9 cellular contexts compared by ENCODE assay signal in the genomic region with DNA sequence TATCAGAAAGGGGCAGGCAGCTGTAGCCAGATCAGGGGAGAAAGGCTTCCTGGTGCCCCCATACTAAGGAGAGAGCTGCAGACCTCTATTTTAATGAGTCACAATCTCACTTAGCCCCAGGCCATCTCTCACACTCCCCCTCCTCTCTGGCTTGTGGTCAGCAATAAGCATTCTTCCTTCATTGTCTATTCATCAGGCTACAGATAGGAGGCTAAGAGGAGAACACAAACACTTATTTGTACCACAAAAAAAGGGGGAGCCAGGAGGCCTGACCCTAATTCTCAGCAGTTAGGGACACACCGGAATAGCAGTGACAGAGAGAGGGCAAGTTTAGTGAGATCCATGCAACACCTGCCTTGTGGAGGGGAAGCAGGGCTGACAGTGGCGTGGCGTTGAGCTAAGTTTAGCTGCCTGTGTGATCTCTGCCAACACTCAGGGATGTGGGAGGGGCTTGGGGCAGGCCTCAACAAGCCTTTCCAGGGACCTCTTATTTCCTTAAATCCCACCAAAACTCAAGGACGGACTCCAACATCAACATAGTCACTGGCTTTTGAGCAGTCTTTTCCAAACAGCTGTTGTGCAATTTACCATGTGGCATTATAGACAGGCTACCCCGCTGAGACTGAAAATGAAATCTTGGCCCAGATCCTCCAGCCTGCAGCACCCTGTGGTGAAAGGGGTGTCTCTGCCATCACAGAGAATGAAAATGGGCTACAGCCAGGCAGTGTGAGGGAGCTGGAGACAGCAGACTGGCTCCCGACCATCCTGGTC.
DNase-seq lines count a peak whose midpoint lies in the region; FAIRE-seq lines count a peak whose summit lies in the region.
"Had no signal": no experiment of that assay in that cellular context is flagged by ENCODE, and none has a peak within 500 bp of the region (broad histone marks: within the 10 kb centered on the region; RNA-seq: fewer than 3 reads in every experiment).

No MANE protein-coding gene starts in this region.

- H3K27ac ChIP-seq in SK-N-MC, result peak overlapping the region; percentile 6; the same call in 1 of the 2 replicates

- H3K9me3 ChIP-seq in SK-N-MC (ENCODE audit: low read depth, low read length), result no peaks in the 10 kb centered on the region

- no peak overlapping the region for H3K9ac ChIP-seq in SK-N-MC (ENCODE audit: insufficient read length)

- no peaks in the 10 kb centered on the region for H3K36me3 ChIP-seq in SK-N-MC (ENCODE audit: insufficient read depth, low read length)

- peak overlapping the region; percentile 63 for H3K4me3 ChIP-seq in SK-N-MC

- intact Hi-C loops in cardiac septum (cut with DNase I), result loop anchor here (2.0 to 5.0 kb wide), 2 partner anchors 34 to 251 kb away; no protein-coding TSS in a partner anchor

- FAIRE-seq in RCC 7860 (lab: Jason Lieb, UNC), result no peak
- FAIRE-seq: islet of Langerhans had no signal

- DNase-seq in NCI-H1092 treated with DMSO at 0.1 percent for 48 hours (lab: John Stamatoyannopoulos, UW) (peak; percentile 96), SK-N-MC (ENCODE audit: low read depth, low spot score) (peak; percentile 72), cardiac septum (ENCODE audit: low spot score) (peak; percentile 84), ureter (ENCODE audit: low spot score) (peak; percentile 65), RKO (ENCODE audit: low spot score) (no peak), NCI-H1048 (lab: John Stamatoyannopoulos, UW) (no peak), RCC 7860 (ENCODE audit: low spot score) (no peak)
- DNase-seq: activated CD4-positive, alpha-beta T cell treated with anti-CD3 and anti-CD28 coated beads, Interleukin-2, amount 50 U/mL, for 48 hours had no signal

Comparison
In these comparisons a context has a peak if more than half of its experiments do, and no peak if none do; other contexts are left out.
1. DNase-seq: peak in NCI-H1092 treated with DMSO at 0.1 percent for 48 hours (single experiment), SK-N-MC (single experiment), cardiac septum (single experiment) and ureter (single experiment); none in RKO (single experiment), NCI-H1048 (single experiment) and RCC 7860 (single experiment).